ENCODE assay signal across 16 cellular contexts in genomic region chr6:44733868-44734267, GRCh38.
A peak's percentile ranks its signal among the peaks of the same experiment; 100 is the strongest.
DNase-seq lines count a peak whose midpoint lies in the region; ATAC-seq and TF ChIP-seq lines count a peak whose summit lies in the region.
"Had no signal": no experiment of that assay in that cellular context is flagged by ENCODE, and none has a peak within 500 bp of the region (broad histone marks: within the 10 kb centered on the region; RNA-seq: fewer than 3 reads in every experiment).

No MANE protein-coding gene starts in this region.

- H3K27ac ChIP-seq in VCaP (peak overlapping the region; percentile 97), right cardiac atrium (ENCODE audit: low read length) (no peak overlapping the region), sigmoid colon (no peak overlapping the region)
- H3K27ac ChIP-seq: ovary had no signal

- WGBS in right cardiac atrium: 59% methylated on average over 4 of the region's 4 CpGs
- WGBS in sigmoid colon, 2 donors: 33 to 54% methylated on average over 4 of the region's 4 CpGs

- no peak for TF ChIP-seq CTCF in VCaP (conservative IDR thresholded peaks at IDR 0.05)
- TF ChIP-seq CTCF in sigmoid colon (IDR thresholded peaks at IDR 0.05): no peak

- no peaks in the 10 kb centered on the region for H3K36me3 ChIP-seq in sigmoid colon
- H3K36me3 ChIP-seq: ovary had no signal

- H3K27me3 ChIP-seq in right cardiac atrium (ENCODE audit: control insufficient read depth, insufficient read depth) (no peaks in the 10 kb centered on the region), sigmoid colon (no peaks in the 10 kb centered on the region)
- H3K27me3 ChIP-seq: ovary had no signal

- no peak for TF ChIP-seq EP300 in sigmoid colon (IDR thresholded peaks at IDR 0.05)

- DNase-seq in KBM-7 (peak; percentile 10), right cardiac atrium (peak; percentile 52 to 76 (median 74)), sigmoid colon (peak; percentile 90), activated T-cell treated with anti-CD3 and anti-CD28 coated beads for 4 hours (no peak), NCI-H524 treated with DMSO at 0.1 percent for 48 hours (lab: John Stamatoyannopoulos, UW) (no peak), SK-N-DZ (ENCODE audit: low spot score) (no peak)
- DNase-seq: activated CD4-positive, alpha-beta memory T cell treated with anti-CD3 and anti-CD28 coated beads for 36 hours; activated naive CD8-positive, alpha-beta T cell treated with anti-CD3 and anti-CD28 coated beads, Interleukin-2, amount 50 U/mL, for 24 hours; caudate nucleus; effector memory CD8-positive, alpha-beta T cell; NCI-H1436 treated with DMSO at 0.1 percent for 48 hours; ovary; stimulated activated naive CD4-positive, alpha-beta T cell treated with Interleukin-2 at 50 U/mL for 16 hours had no signal

- ATAC-seq in right cardiac atrium: peak; percentile 74 to 88
- no peak for ATAC-seq in HG03460 (IDR thresholded peaks at IDR 0.05; ENCODE audit: unreplicated experiment)
- ATAC-seq: activated naive CD8-positive, alpha-beta T cell treated with anti-CD3 and anti-CD28 coated beads, Interleukin-2, amount 50 U/mL, for 24 hours; effector memory CD8-positive, alpha-beta T cell; K562 had no signal

- no peak for TF ChIP-seq POLR2A in sigmoid colon (IDR thresholded peaks at IDR 0.05)

- H3K4me1 ChIP-seq in right cardiac atrium (ENCODE audit: control insufficient read depth, insufficient read depth, low read length): no peaks in the 10 kb centered on the region
- H3K4me1 ChIP-seq in sigmoid colon: peaks cover 0 to 73% (median 55%) of the 10 kb centered on the region in 4 donors

- in situ Hi-C loops in KBM-7 (cut with MboI; ENCODE audit: low pct_unique_long_range_greater_than_20kb, low sequenced_read_pairs): no loop called here

- H3K4me3 ChIP-seq in right cardiac atrium (ENCODE audit: low read length) (no peak overlapping the region), sigmoid colon (no peak overlapping the region)
- H3K4me3 ChIP-seq: K562, ovary had no signal

- intact Hi-C loops in right cardiac atrium (cut with DNase I) (no loop called here), sigmoid colon (cut with DNase I) (no loop called here)

- H3K9me3 ChIP-seq in right cardiac atrium (ENCODE audit: control insufficient read depth, low read length) (no peaks in the 10 kb centered on the region), sigmoid colon (no peaks in the 10 kb centered on the region)
- H3K9me3 ChIP-seq: ovary had no signal

Comparison
In these comparisons a context has a peak if more than half of its experiments do, and no peak if none do; other contexts are left out.
1. DNase-seq: peak in KBM-7 (single experiment), right cardiac atrium (3 of 3) and sigmoid colon (single experiment); none in activated T-cell treated with anti-CD3 and anti-CD28 coated beads for 4 hours (single experiment), NCI-H524 treated with DMSO at 0.1 percent for 48 hours (single experiment) and SK-N-DZ (single experiment).